In the genomic region with DNA sequence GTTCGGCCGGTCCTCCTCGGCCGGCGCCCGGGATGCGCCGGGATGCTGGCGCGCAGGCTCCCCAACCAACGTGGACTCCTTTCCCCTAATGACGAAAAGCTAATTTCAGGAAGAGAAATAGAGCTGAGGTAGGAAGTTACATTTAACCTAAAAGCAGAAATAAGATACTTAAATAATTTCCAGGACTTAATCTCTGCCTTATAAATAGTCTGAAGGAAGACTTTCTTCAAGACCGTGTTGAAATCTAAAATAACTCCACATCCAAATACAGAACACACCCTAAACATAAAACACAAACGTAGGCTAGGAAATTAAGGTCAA, we compare ENCODE assay signal across 8 cellular contexts. TPM values are rescaled to one million over a fixed set of nuclear protein-coding genes. Genes with fewer than 3 reads are reported as not detected.
A peak's percentile ranks its signal among the peaks of the same experiment; 100 is the strongest.
DNase-seq lines count a peak whose midpoint lies in the region; ATAC-seq lines count a peak whose summit lies in the region.

No MANE protein-coding gene starts in this region.

- no peaks in the 10 kb centered on the region for H3K9me3 Mint-ChIP-seq in activated CD8-positive, alpha-beta memory T cell treated with anti-CD3 and anti-CD28 coated beads, Interleukin-2, amount 10 ng/mL, durations not matched to agents 7 days and 5 days (ENCODE audit: low read depth)
- no peaks in the 10 kb centered on the region for H3K9me3 Mint-ChIP-seq in activated naive CD8-positive, alpha-beta T cell (ENCODE audit: low read depth)

- no peak for ATAC-seq in activated CD8-positive, alpha-beta memory T cell treated with anti-CD3 and anti-CD28 coated beads, Interleukin-2, amount 10 ng/mL, durations not matched to agents 7 days and 5 days
- ATAC-seq in GM18861 (IDR thresholded peaks at IDR 0.05; ENCODE audit: unreplicated experiment) (no peak), HG02798 (IDR thresholded peaks at IDR 0.05; ENCODE audit: poor library complexity, unreplicated experiment) (no peak), HG03139 (IDR thresholded peaks at IDR 0.05; ENCODE audit: unreplicated experiment) (no peak)

- peak overlapping the region; percentile 82 for H3K4me3 Mint-ChIP-seq in activated CD8-positive, alpha-beta memory T cell treated with anti-CD3 and anti-CD28 coated beads, Interleukin-2, amount 10 ng/mL, durations not matched to agents 7 days and 5 days
- H3K4me3 Mint-ChIP-seq in activated naive CD8-positive, alpha-beta T cell = peak overlapping the region; percentile 90

- CTCF ChIA-PET in activated CD8-positive, alpha-beta memory T cell treated with anti-CD3 and anti-CD28 coated beads, Interleukin-2, amount 10 ng/mL, durations not matched to agents 7 days and 5 days (lab: Charles Lee) = interaction anchor here (1.0 to 4.2 kb wide), 10 partner anchors 28 to 215 kb away, joined by 3 to 29 read pairs (median 4); a partner anchor contains a TSS

- H3K4me3 ChIP-seq in thymus (ENCODE audit: low read length) = peak overlapping the region; percentile 93

- peaks cover 30% of the 10 kb centered on the region for H3K36me3 Mint-ChIP-seq in activated CD8-positive, alpha-beta memory T cell treated with anti-CD3 and anti-CD28 coated beads, Interleukin-2, amount 10 ng/mL, durations not matched to agents 7 days and 5 days
- H3K36me3 Mint-ChIP-seq in activated naive CD8-positive, alpha-beta T cell = peaks cover 17% of the 10 kb centered on the region

- H3K27me3 ChIP-seq in thymus (ENCODE audit: control insufficient read depth, insufficient read depth) = no peaks in the 10 kb centered on the region

- H3K36me3 ChIP-seq in thymus (ENCODE audit: control insufficient read depth, insufficient read depth) = peaks cover 3% of the 10 kb centered on the region

- H3K4me1 Mint-ChIP-seq in activated CD8-positive, alpha-beta memory T cell treated with anti-CD3 and anti-CD28 coated beads, Interleukin-2, amount 10 ng/mL, durations not matched to agents 7 days and 5 days = peaks cover 55% of the 10 kb centered on the region
- peaks cover 67% of the 10 kb centered on the region for H3K4me1 Mint-ChIP-seq in activated naive CD8-positive, alpha-beta T cell (ENCODE audit: low read depth)

- H3K27ac ChIP-seq in thymus (ENCODE audit: low read depth) = peak overlapping the region; percentile 100

- peak overlapping the region; percentile 92 for H3K27ac Mint-ChIP-seq in activated CD8-positive, alpha-beta memory T cell treated with anti-CD3 and anti-CD28 coated beads, Interleukin-2, amount 10 ng/mL, durations not matched to agents 7 days and 5 days
- H3K27ac Mint-ChIP-seq in activated naive CD8-positive, alpha-beta T cell = peak overlapping the region; percentile 93

- no peak for DNase-seq in activated CD8-positive, alpha-beta memory T cell treated with anti-CD3 and anti-CD28 coated beads, Interleukin-2, amount 10 ng/mL, durations not matched to agents 7 days and 5 days
- DNase-seq in activated CD8-positive, alpha-beta memory T cell treated with anti-CD3 and anti-CD28 coated beads for 24 hours = no peak
- peak; percentile 74 for DNase-seq in kidney glomerular epithelial cell (lab: John Stamatoyannopoulos, UW)

- H3K27me3 Mint-ChIP-seq in activated CD8-positive, alpha-beta memory T cell treated with anti-CD3 and anti-CD28 coated beads, Interleukin-2, amount 10 ng/mL, durations not matched to agents 7 days and 5 days = no peaks in the 10 kb centered on the region
- no peaks in the 10 kb centered on the region for H3K27me3 Mint-ChIP-seq in activated naive CD8-positive, alpha-beta T cell

- under 1% methylated on average over 14 of the region's 14 CpGs for WGBS in thymus

- peaks cover 18% of the 10 kb centered on the region for H3K4me1 ChIP-seq in thymus (ENCODE audit: control insufficient read depth, insufficient read depth, low read length)

- no peaks in the 10 kb centered on the region for H3K9me3 ChIP-seq in thymus (ENCODE audit: control insufficient read depth)

RNA-seq across cellular contexts. Expression of a gene that starts 1.2 kb away (rescaled TPM):
- total RNA-seq in activated CD8-positive, alpha-beta memory T cell treated with anti-CD3 and anti-CD28 coated beads, Interleukin-2, amount 10 ng/mL, durations not matched to agents 7 days and 5 days = 10 to 100 TPM; 56.4 to 65.7 TPM
- 39.8 TPM for polyA plus RNA-seq in thymus

RNA-seq across cellular contexts. Expression of a gene that starts 39.8 kb away (rescaled TPM):
- total RNA-seq in activated CD8-positive, alpha-beta memory T cell treated with anti-CD3 and anti-CD28 coated beads, Interleukin-2, amount 10 ng/mL, durations not matched to agents 7 days and 5 days = 10 to 100 TPM; 19.7 to 25.5 TPM
- polyA plus RNA-seq in thymus = 7.6 TPM
